10 cellular contexts compared by ENCODE assay signal in genomic region chr1:118988186-118989005, GRCh38. TPM values are rescaled to one million over a fixed set of nuclear protein-coding genes. Genes with fewer than 3 reads are reported as not detected.
A peak's percentile ranks its signal among the peaks of the same experiment; 100 is the strongest.
DNase-seq lines count a peak whose midpoint lies in the region; ATAC-seq and TF ChIP-seq lines count a peak whose summit lies in the region.
"Had no signal": no experiment of that assay in that cellular context is flagged by ENCODE, and none has a peak within 500 bp of the region (broad histone marks: within the 10 kb centered on the region; RNA-seq: fewer than 3 reads in every experiment).

Gene TBX15 (minus strand): TSS chr1:118988343. CDS start chr1:118987795, 548 bp downstream.

- H3K79me2 ChIP-seq in osteoblast (ENCODE audit: insufficient read depth, low read length), result peaks cover 43% of the 10 kb centered on the region

- H3K4me1 ChIP-seq in osteoblast (ENCODE audit: insufficient read depth, low read length), result peaks cover 29% of the 10 kb centered on the region

- peak within 1 kb of the TSS; percentile 85 for H3K27ac ChIP-seq in osteoblast (ENCODE audit: low read depth, low read length)

- peaks cover 6% of the 10 kb centered on the region for H3K36me3 Mint-ChIP-seq in T-helper 17 cell (ENCODE audit: low read depth)

- H3K27ac Mint-ChIP-seq in T-helper 17 cell, result peak within 1 kb of the TSS; percentile 27

- DNase-seq in AG20443 (ENCODE audit: low spot score) (peak; percentile 76), T-helper 17 cell (no peak), fibroblast of the conjunctiva (ENCODE audit: low read depth) (peak; percentile 67), osteoblast (ENCODE audit: insufficient read length, low spot score, missing footprints) (peak; percentile 96), NCI-H510A (lab: John Stamatoyannopoulos, UW) (no peak), NCI-H2029 treated with DMSO at 0.1 percent for 48 hours (lab: John Stamatoyannopoulos, UW) (no peak), mucosa of gallbladder (ENCODE audit: low spot score) (no peak)
- DNase-seq: GDM1 had no signal

- peaks cover 3% of the 10 kb centered on the region for H4K20me1 ChIP-seq in osteoblast (ENCODE audit: insufficient read depth, low read length)

- no peaks in the 10 kb centered on the region for H3K27me3 ChIP-seq in osteoblast (ENCODE audit: insufficient read depth, low read length)

- H3K36me3 ChIP-seq in osteoblast (ENCODE audit: insufficient read depth, low read length), result no peaks in the 10 kb centered on the region

- peak within 1 kb of the TSS; percentile 86 for H2AFZ ChIP-seq in osteoblast (ENCODE audit: low read length)

- H3K4me3 ChIP-seq in osteoblast (ENCODE audit: insufficient read depth, low read length), result peak within 1 kb of the TSS; percentile 81

- peak within 1 kb of the TSS; percentile 37 for H3K4me3 Mint-ChIP-seq in T-helper 17 cell

- ATAC-seq in T-helper 17 cell (no peak), HG03460 (IDR thresholded peaks at IDR 0.05; ENCODE audit: unreplicated experiment) (no peak)

- no peak for TF ChIP-seq CTCF in osteoblast (IDR thresholded peaks at IDR 0.05; ENCODE audit: extremely low read depth, low read depth, low read length)

- H3K9me3 ChIP-seq in T-helper 17 cell (ENCODE audit: control insufficient read depth, low read length, poor library complexity, severe bottlenecking) (no peaks in the 10 kb centered on the region), osteoblast (ENCODE audit: low read depth, low read length) (no peaks in the 10 kb centered on the region)

- peaks cover 2% of the 10 kb centered on the region for H3K4me1 Mint-ChIP-seq in T-helper 17 cell

- H3K4me2 ChIP-seq in osteoblast (ENCODE audit: insufficient read depth, low read length), result peak within 1 kb of the TSS; percentile 97

- H3K27me3 Mint-ChIP-seq in T-helper 17 cell, result peaks cover 94% of the 10 kb centered on the region

RNA-seq across cellular contexts. Expression of gene TBX15, which starts in this region (rescaled TPM):
- total RNA-seq in T-helper 17 cell (not detected), osteoblast (38.0 and 44.5 TPM in 2 replicates), mucosa of gallbladder (0.20 TPM)
- total RNA-seq: NCI-H460 had no signal

Comparison
In these comparisons a context has a peak if more than half of its experiments do, and no peak if none do; other contexts are left out.
1. RNA of gene TBX15 (total RNA-seq): 38.0 to 44.5 TPM in osteoblast; 0.20 TPM in mucosa of gallbladder (single experiment) and not detected in T-helper 17 cell; every median in the first group is over 10 times any median in the second.
2. DNase-seq: peak in AG20443 (single experiment), fibroblast of the conjunctiva (single experiment) and osteoblast (single experiment); none in T-helper 17 cell (0 of 3), NCI-H510A (single experiment), NCI-H2029 treated with DMSO at 0.1 percent for 48 hours (single experiment) and mucosa of gallbladder (single experiment).